ENCODE assay signal across 8 cellular contexts in the genomic region with DNA sequence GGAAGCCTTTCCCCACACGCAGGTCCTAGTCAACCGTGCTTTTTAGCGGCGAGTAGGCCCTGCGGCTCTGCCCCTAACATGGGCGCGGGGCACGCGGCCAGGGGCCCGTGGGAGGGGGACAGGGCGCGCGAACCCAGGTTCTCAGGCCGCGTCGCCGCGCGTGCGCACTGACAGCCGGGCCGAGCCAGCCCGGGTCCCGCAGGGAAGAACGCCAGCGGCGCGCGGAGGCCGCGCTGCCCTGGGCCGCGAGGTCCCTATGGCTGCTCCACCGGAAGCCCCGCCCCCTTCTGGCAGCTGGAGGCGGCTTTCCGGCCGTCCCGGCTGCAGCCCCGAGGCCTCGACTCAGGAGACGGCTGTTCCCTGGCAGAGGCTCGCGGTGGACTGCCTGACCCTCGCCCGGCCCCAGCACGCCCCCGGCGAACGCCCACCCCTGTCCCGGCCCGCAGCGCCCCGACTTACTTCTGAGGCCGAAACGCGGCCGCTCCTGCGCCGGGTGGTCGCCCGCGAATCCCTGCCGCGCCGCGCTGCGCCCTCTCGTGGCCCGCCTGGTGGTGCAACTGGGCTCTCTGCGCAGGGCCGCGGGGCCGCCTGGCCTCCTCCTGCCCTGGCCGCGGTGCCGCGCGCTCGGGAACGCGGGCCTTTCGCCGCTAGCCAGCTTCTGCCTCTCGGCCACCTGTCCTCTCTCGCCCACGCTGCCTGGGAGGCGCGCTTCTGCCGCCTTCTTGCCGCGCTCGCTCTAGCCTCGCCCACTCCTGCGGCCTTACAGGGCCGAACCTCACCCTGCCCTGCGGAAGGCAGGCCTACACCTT. TPM values are rescaled to one million over a fixed set of nuclear protein-coding genes. Genes with fewer than 3 reads are reported as not detected.
DNase-seq lines count a peak whose midpoint lies in the region; ATAC-seq and TF ChIP-seq lines count a peak whose summit lies in the region.

No MANE protein-coding gene starts in this region.

- DNase-seq in NCI-H1436 treated with DMSO at 0.1 percent for 48 hours (lab: John Stamatoyannopoulos, UW): peak; percentile 59
- DNase-seq in T-cell: peak; percentile 37 to 91 (median 70)
- peak; percentile 88 for DNase-seq in amniotic epithelial cell (ENCODE audit: low read depth)
- DNase-seq in left cardiac atrium: peak; percentile 95
- DNase-seq in prostate gland (ENCODE audit: low spot score): peak; percentile 88
- DNase-seq in ureter (ENCODE audit: low spot score): peak; percentile 92

- H3K9me3 ChIP-seq in prostate gland: no peaks in the 10 kb centered on the region

- H3K4me1 ChIP-seq in prostate gland (replicated peaks): no peaks in the 10 kb centered on the region

- no peaks in the 10 kb centered on the region for H3K36me3 ChIP-seq in prostate gland

- H3K27me3 ChIP-seq in prostate gland (replicated peaks; ENCODE audit: insufficient read depth): no peaks in the 10 kb centered on the region

- peak overlapping the region; percentile 75 to 91 (median 88) for H3K4me3 Mint-ChIP-seq in T-cell

- peak overlapping the region; percentile 89 to 93 for H3K27ac ChIP-seq in prostate gland

- peak overlapping the region; percentile 59 to 85 for H3K27ac Mint-ChIP-seq in T-cell

- TF ChIP-seq POLR2A in GM15510 (IDR thresholded peaks at IDR 0.05; ENCODE audit: borderline replicate concordance, extremely low read depth, insufficient read length) (peak; percentile 63), prostate gland (IDR thresholded peaks at IDR 0.05) (no peak)

- no peaks in the 10 kb centered on the region for H3K27me3 Mint-ChIP-seq in T-cell

- no peaks in the 10 kb centered on the region for H3K9me3 Mint-ChIP-seq in T-cell

- peak; percentile 87 to 94 (median 90) for TF ChIP-seq CTCF in prostate gland (IDR thresholded peaks at IDR 0.05)

- no peaks in the 10 kb centered on the region for H3K36me3 Mint-ChIP-seq in T-cell

- POLR2A ChIA-PET in T-cell (lab: Charles Lee): interaction anchor here in 1 of 2 donors (1.1 kb wide), 1 partner anchor 23 kb away, joined by 4 read pairs; a partner anchor contains a TSS

- peak; percentile 91 for ATAC-seq in HG02870 (IDR thresholded peaks at IDR 0.05; ENCODE audit: unreplicated experiment)
- ATAC-seq in T-cell (replicated peaks in 1 of 4): peak; percentile 76 to 90 (median 89)
- ATAC-seq in left cardiac atrium: peak; percentile 98 to 99

- peak overlapping the region; percentile 56 to 68 for H3K4me3 ChIP-seq in prostate gland

- WGBS in prostate gland: 4% methylated on average over 42 of the region's 97 CpGs

- intact Hi-C loops in left cardiac atrium (cut with DNase I) (no loop called here), prostate gland (cut with DNase I) (loop anchor here (1.0 to 10.0 kb wide), 4 partner anchors 65 to 575 kb away; a partner anchor contains a TSS)

- peaks cover 24 to 38% (median 27%) of the 10 kb centered on the region in 3 donors for H3K4me1 Mint-ChIP-seq in T-cell

- CTCF ChIA-PET in T-cell (lab: Charles Lee): interaction anchor here (0.6 to 1.8 kb wide), 10 partner anchors 13 to 569 kb away, joined by 3 to 5 read pairs (median 3); a partner anchor contains a TSS

RNA-seq across cellular contexts. Expression of a gene that starts 16.6 kb away (rescaled TPM):
- total RNA-seq in T-cell (not detected), left cardiac atrium (not detected), prostate gland (1 to 10 TPM in 1 of 2 donors, under 1 TPM in 1; 0.34 to 2.0 TPM), ureter (0.18 TPM)

RNA-seq across cellular contexts. Expression of a gene that starts 23.4 kb away (rescaled TPM):
- total RNA-seq in T-cell (10 to 100 TPM; 13.0 to 15.6 (median 13.8) TPM), left cardiac atrium (1 to 10 TPM; 8.3 to 8.9 TPM), prostate gland (10 to 100 TPM; 40.9 to 41.8 TPM), ureter (37.4 TPM)

Comparison
In these comparisons a context has a peak if more than half of its experiments do, and no peak if none do; other contexts are left out.
1. Peak in every context shown above with its lines: DNase-seq, ATAC-seq, H3K4me3 ChIP-seq and H3K27ac ChIP-seq.